ENCODE assay signal across 1 cellular context in genomic region chr17:19336938-19337711, GRCh38.
TF ChIP-seq lines count a peak whose summit lies in the region.

No MANE protein-coding gene starts in this region.

TF ChIP-seq in GM12878, 131 proteins besides CTCF, POLR2A, EP300 and RAD21 (continued from another document):
- TF ChIP-seq MYC (IDR thresholded peaks at IDR 0.05; ENCODE audit: insufficient read depth, insufficient read length, insufficient replicate concordance, low read length, severe bottlenecking) (no peak), PKNOX1 (IDR thresholded peaks at IDR 0.05) (no peak), ZNF622 (IDR thresholded peaks at IDR 0.05) (no peak), YY1 (IDR thresholded peaks at IDR 0.05; ENCODE audit: low read depth, low read length) (no peak)
